ENCODE assay signal across 8 cellular contexts in the genomic region with DNA sequence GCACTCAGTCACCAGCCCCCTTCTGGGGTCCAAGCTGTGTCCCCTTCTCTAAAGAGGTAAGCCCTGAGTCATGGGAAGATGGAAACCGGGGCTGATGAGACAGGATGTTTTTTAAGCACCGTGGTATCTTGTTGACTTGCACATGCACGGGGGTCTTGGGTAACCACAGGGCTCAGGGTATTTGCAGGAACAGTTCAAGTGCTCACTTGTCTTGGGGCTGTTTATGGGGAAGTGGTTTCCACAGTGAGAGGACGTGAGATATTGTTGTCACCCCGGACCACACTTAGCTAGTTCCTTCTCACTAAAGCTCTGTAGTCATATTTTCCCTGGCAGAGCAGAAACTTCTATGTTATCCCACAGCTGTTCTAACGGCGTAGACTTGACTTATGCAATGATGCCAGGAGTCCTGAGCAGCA. TPM values are rescaled to one million over a fixed set of nuclear protein-coding genes. Genes with fewer than 3 reads are reported as not detected.
DNase-seq lines count a peak whose midpoint lies in the region; ATAC-seq and TF ChIP-seq lines count a peak whose summit lies in the region.

No MANE protein-coding gene starts in this region.

- H3K27me3 ChIP-seq in Peyer's patch (no peaks in the 10 kb centered on the region), right lobe of liver (no peaks in the 10 kb centered on the region)

- ATAC-seq in HG02610 (IDR thresholded peaks at IDR 0.05; ENCODE audit: unreplicated experiment) (peak; percentile 68), right lobe of liver (peak; percentile 53 to 58 (median 54))

- no peak for TF ChIP-seq POLR2A in Peyer's patch (IDR thresholded peaks at IDR 0.05)
- TF ChIP-seq POLR2A in right lobe of liver (IDR thresholded peaks at IDR 0.05) = no peak

- intact Hi-C loops in right lobe of liver (cut with DNase I) (no loop called here), MCF 10A (cut with micrococcal nuclease) (loop anchor here (10.0 kb wide), 1 partner anchor 74 kb away; no protein-coding TSS in a partner anchor)

- peak; percentile 38 for DNase-seq in GM13977 (ENCODE audit: low spot score)
- DNase-seq in Peyer's patch = peak in 2 of 3 donors; percentile 78 to 86
- DNase-seq in right lobe of liver = no peak
- no peak for DNase-seq in NCI-H748 treated with DMSO at 0.1 percent for 48 hours (lab: John Stamatoyannopoulos, UW)
- DNase-seq in DMS 273 (lab: John Stamatoyannopoulos, UW; ENCODE audit: unreplicated experiment) = no peak
- DNase-seq in MCF 10A (ENCODE audit: unreplicated experiment) = no peak
- no peak for DNase-seq in central memory CD4-positive, alpha-beta T cell

- no peak overlapping the region for H3K4me3 Mint-ChIP-seq in MCF 10A (ENCODE audit: unreplicated experiment)

- 60% methylated on average over 2 of the region's 7 CpGs for WGBS in right lobe of liver (ENCODE audit: insufficient coverage, low coverage, low lambda C conversion rate, missing lambda C conversion rate)

- H3K4me3 ChIP-seq in Peyer's patch (no peak overlapping the region), right lobe of liver (no peak overlapping the region)

- no peaks in the 10 kb centered on the region for H3K36me3 Mint-ChIP-seq in MCF 10A (ENCODE audit: insufficient read depth, unreplicated experiment)

- H3K27me3 Mint-ChIP-seq in MCF 10A (ENCODE audit: insufficient read depth, unreplicated experiment) = peaks cover 41% of the 10 kb centered on the region

- no peaks in the 10 kb centered on the region for H3K4me1 Mint-ChIP-seq in MCF 10A (ENCODE audit: insufficient read depth, unreplicated experiment)

- H3K27ac ChIP-seq in Peyer's patch = peak overlapping the region in 3 of 4 donors; percentile 59 to 78 (median 73)
- H3K27ac ChIP-seq in right lobe of liver = peak overlapping the region in 1 of 3 donors; percentile 18

- POLR2A ChIA-PET in MCF 10A (lab: Yijun Ruan, JAX) = no interaction called here

- H3K9me3 ChIP-seq in Peyer's patch (no peaks in the 10 kb centered on the region), right lobe of liver (no peaks in the 10 kb centered on the region)

- H3K36me3 ChIP-seq in Peyer's patch (no peaks in the 10 kb centered on the region), right lobe of liver (no peaks in the 10 kb centered on the region)

- no peak for TF ChIP-seq CTCF in GM13977 (IDR thresholded peaks at IDR 0.05; ENCODE audit: extremely low read depth, insufficient read depth, missing control alignments)
- no peak for TF ChIP-seq CTCF in Peyer's patch (IDR thresholded peaks at IDR 0.05)
- no peak for TF ChIP-seq CTCF in right lobe of liver (IDR thresholded peaks at IDR 0.05)
- TF ChIP-seq CTCF in MCF 10A (IDR thresholded peaks at IDR 0.05; ENCODE audit: unreplicated experiment) = no peak

- H3K4me1 ChIP-seq in Peyer's patch (peaks cover 0 to under 1% (median 0%) of the 10 kb centered on the region in 4 donors), right lobe of liver (peaks cover 0 to 22% (median 13%) of the 10 kb centered on the region in 4 donors)

- CTCF ChIA-PET in MCF 10A (lab: Yijun Ruan, JAX) = no interaction called here

- BruUV-seq in MCF 10A (replicated peaks; lab: Mats Ljungman, UMichigan) = no TSS peak

- no peak overlapping the region for H3K27ac Mint-ChIP-seq in MCF 10A (ENCODE audit: low read depth, unreplicated experiment)

- no peaks in the 10 kb centered on the region for H3K9me3 Mint-ChIP-seq in MCF 10A (ENCODE audit: unreplicated experiment)

- in situ Hi-C loops in GM13977 (cut with MboI; ENCODE audit: low pct_unique_long_range_greater_than_20kb, low sequenced_read_pairs, unreplicated experiment) = no loop called here

RNA-seq across cellular contexts. Expression of a gene that starts 7.7 kb away (rescaled TPM):
- total RNA-seq in Peyer's patch (1 to 10 TPM in 1 of 4 donors, not detected in 3; 3.3 TPM), right lobe of liver (1 to 10 TPM in 1 of 6 experiments, under 1 TPM in 1, not detected in 4; 0.81 to 2.8 TPM), MCF 10A (2022) (not detected in 2 replicates)

RNA-seq across cellular contexts. Expression of a gene that starts 12.5 kb away (rescaled TPM):
- total RNA-seq in Peyer's patch (10 to 100 TPM in 2 of 4 donors, 1 to 10 TPM in 2; 3.4 to 69.3 (median 11.7) TPM), right lobe of liver (1 to 10 TPM in 4 of 6 experiments, not detected in 2; 2.4 to 6.5 (median 3.7) TPM), MCF 10A (2022) (12.5 and 14.9 TPM in 2 replicates)

RNA-seq across cellular contexts. Expression of a gene that starts 22.0 kb away (rescaled TPM):
- total RNA-seq in Peyer's patch = 10 to 100 TPM in 1 of 4 donors, 1 to 10 TPM in 1, not detected in 2; 1.3 to 24.8 TPM
- 1 to 10 TPM in 2 of 6 experiments, under 1 TPM in 2, not detected in 2; 0.44 to 2.5 (median 1.5) TPM for total RNA-seq in right lobe of liver
- not detected in 2 replicates for total RNA-seq in MCF 10A (2022)

Comparison
In these comparisons a context has a peak if more than half of its experiments do, and no peak if none do; other contexts are left out.
1. DNase-seq: peak in GM13977 (single experiment) and Peyer's patch (2 of 3); none in right lobe of liver (0 of 3), NCI-H748 treated with DMSO at 0.1 percent for 48 hours (single experiment), DMS 273 (single experiment), MCF 10A (single experiment) and central memory CD4-positive, alpha-beta T cell (single experiment).